Comparison of ENCODE assay signal across 14 cellular contexts in the genomic region with DNA sequence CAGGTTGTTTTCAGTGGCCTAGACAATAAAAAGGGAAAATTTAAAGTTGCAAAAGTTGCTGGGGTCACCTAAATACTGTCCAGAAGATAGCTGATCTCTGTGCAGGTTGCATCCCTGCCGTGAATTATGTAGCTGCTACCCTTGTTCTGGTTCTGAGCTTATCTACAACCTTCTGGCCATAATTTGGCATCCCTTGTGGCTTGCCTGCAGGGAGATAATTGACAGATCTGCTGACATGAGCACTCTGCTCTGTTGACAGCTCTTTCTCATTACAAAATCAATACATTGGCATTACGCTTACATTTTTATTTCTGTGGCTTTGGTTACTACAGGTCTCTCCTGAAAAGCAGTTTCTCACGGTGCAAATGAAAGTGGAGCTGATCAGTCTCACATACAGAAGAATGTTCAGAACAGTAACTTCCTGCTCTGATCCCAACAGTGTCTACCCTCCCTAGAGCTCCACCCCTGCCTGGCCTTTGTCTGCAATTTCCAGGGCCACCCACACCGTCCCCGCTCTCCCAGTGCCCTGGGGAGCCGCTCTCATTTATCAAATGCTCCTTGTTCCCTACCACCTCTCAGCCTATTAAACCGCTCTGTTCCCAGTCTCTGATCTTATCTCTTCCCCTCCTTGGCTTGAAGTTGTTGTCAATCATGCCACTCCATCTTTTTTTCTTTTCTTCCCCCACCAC. TPM values are rescaled to one million over a fixed set of nuclear protein-coding genes. Genes with fewer than 3 reads are reported as not detected.
A peak's percentile ranks its signal among the peaks of the same experiment; 100 is the strongest.
DNase-seq lines count a peak whose midpoint lies in the region; ATAC-seq and TF ChIP-seq lines count a peak whose summit lies in the region.
"Had no signal": no experiment of that assay in that cellular context is flagged by ENCODE, and none has a peak within 500 bp of the region (broad histone marks: within the 10 kb centered on the region; RNA-seq: fewer than 3 reads in every experiment).

No MANE protein-coding gene starts in this region.

- peaks cover 26 to 47% of the 10 kb centered on the region in 2 donors for H3K27me3 Mint-ChIP-seq in natural killer cell (ENCODE audit: low read depth in 2 of 2)

- intact Hi-C loops in Right ventricle myocardium superior (cut with DNase I): loop anchor here (10.0 kb wide), 2 partner anchors 86 to 244 kb away; no protein-coding TSS in a partner anchor
- intact Hi-C loops in natural killer cell (cut with micrococcal nuclease): no loop called here

- peaks cover 26% of the 10 kb centered on the region for H3K4me1 ChIP-seq in neuron (ENCODE audit: insufficient read depth, low read length)
- H3K4me1 ChIP-seq: gastroesophageal sphincter had no signal

- CTCF ChIA-PET in RWPE1 (lab: Yijun Ruan, JAX): interaction anchor here (1.0 to 1.1 kb wide), 3 partner anchors 11 to 84 kb away, joined by 3 to 4 read pairs (median 3); no protein-coding TSS in a partner anchor

- peak overlapping the region; percentile 12 for H2AFZ ChIP-seq in neuron (ENCODE audit: low read depth, low read length)

- POLR2A ChIA-PET in RWPE1 (lab: Yijun Ruan, JAX; ENCODE audit: low non-redundant PET): no interaction called here

- no peak overlapping the region for H3K27ac Mint-ChIP-seq in natural killer cell
- H3K27ac Mint-ChIP-seq: activated naive CD4-positive, alpha-beta T cell treated with anti-CD3 and anti-CD28 coated beads, Interleukin-2, amount 50 U/mL, for 72 hours had no signal

- ATAC-seq in Right ventricle myocardium superior (ENCODE audit: poor library complexity) (peak; percentile 84), GM19467 (IDR thresholded peaks at IDR 0.05; ENCODE audit: unreplicated experiment) (no peak), natural killer cell (no peak)
- ATAC-seq: activated naive CD4-positive, alpha-beta T cell treated with anti-CD3 and anti-CD28 coated beads, Interleukin-2, amount 50 U/mL, for 72 hours; gastroesophageal sphincter; Panc1 had no signal

- no peak overlapping the region for H3K4me3 Mint-ChIP-seq in natural killer cell

- peak overlapping the region; percentile 18 for H3K4me3 ChIP-seq in neuron (ENCODE audit: low read length)
- H3K4me3 ChIP-seq: gastroesophageal sphincter had no signal

- DNase-seq in Daoy (ENCODE audit: low read depth) (peak; percentile 19), OCI-M2 (lab: John Stamatoyannopoulos, UW; ENCODE audit: unreplicated experiment) (peak; percentile 15), Right ventricle myocardium superior (no peak), EL (no peak), natural killer cell (no peak), RWPE1 (ENCODE audit: low spot score) (no peak)
- DNase-seq: effector CD8-positive, alpha-beta T cell; GDM1; KG1 had no signal

- H3K9me3 ChIP-seq in neuron (ENCODE audit: low read length): no peaks in the 10 kb centered on the region

- no peak for TF ChIP-seq CTCF in natural killer cell (IDR thresholded peaks at IDR 0.05)
- no peak for TF ChIP-seq CTCF in RWPE1 (conservative IDR thresholded peaks at IDR 0.05; ENCODE audit: low read depth)

- no peaks in the 10 kb centered on the region for H3K36me3 ChIP-seq in neuron (ENCODE audit: insufficient read depth, low read length)
- H3K36me3 ChIP-seq: gastroesophageal sphincter had no signal

- H3K27ac ChIP-seq in RWPE1: no peak overlapping the region
- H3K27ac ChIP-seq: gastroesophageal sphincter had no signal

- no peaks in the 10 kb centered on the region for H3K27me3 ChIP-seq in neuron (ENCODE audit: insufficient read depth, low read length)
- H3K27me3 ChIP-seq: gastroesophageal sphincter had no signal

- H3K4me1 Mint-ChIP-seq in natural killer cell: peaks cover 0 to 12% of the 10 kb centered on the region in 2 donors

- H3K36me3 Mint-ChIP-seq in natural killer cell: no peaks in the 10 kb centered on the region

- H3K9me3 Mint-ChIP-seq in natural killer cell: peaks cover 0 to 2% of the 10 kb centered on the region in 2 donors

RNA-seq across cellular contexts. Expression of gene HECTD2, which starts 29.1 kb away (rescaled TPM):
- total RNA-seq in Daoy (2014; rRNA removed; shearing (Covaris generic)): 5.9 and 6.0 TPM in 2 replicates
- 2.4 TPM for total RNA-seq in Right ventricle myocardium superior
- total RNA-seq in natural killer cell: 1 to 10 TPM in 2 of 3 donors, under 1 TPM in 1; 0.61 to 3.6 (median 1.1) TPM

Comparison
In these comparisons a context has a peak if more than half of its experiments do, and no peak if none do; other contexts are left out.
1. DNase-seq: peak in Daoy (single experiment) and OCI-M2 (single experiment); none in Right ventricle myocardium superior (single experiment), EL (single experiment), natural killer cell (single experiment) and RWPE1 (single experiment).